31 cellular contexts compared by ENCODE assay signal in genomic region chr22:38798496-38798895, GRCh38.
"Had no signal": no experiment of that assay in that cellular context is flagged by ENCODE, and none has a peak within 500 bp of the region (broad histone marks: within the 10 kb centered on the region; RNA-seq: fewer than 3 reads in every experiment).

No MANE protein-coding gene starts in this region.

- H3K9me3 ChIP-seq: adrenal gland, body of pancreas, esophagus muscularis mucosa, gastroesophageal sphincter had no signal

- H3K4me3 ChIP-seq: adrenal gland, body of pancreas, esophagus muscularis mucosa, gastroesophageal sphincter, heart right ventricle had no signal

- H3K4me3 Mint-ChIP-seq: activated CD4-positive, alpha-beta T cell treated with anti-CD3 and anti-CD28 coated beads, Interleukin-2, amount 10 ng/mL, durations not matched to agents 7 days and 5 days; activated CD8-positive, alpha-beta T cell treated with anti-CD3 and anti-CD28 coated beads for 36 hours; activated naive CD8-positive, alpha-beta T cell treated with anti-CD3 and anti-CD28 coated beads for 36 hours; activated naive CD8-positive, alpha-beta T cell treated with anti-CD3 and anti-CD28 coated beads, Interleukin-2, amount 50 U/mL, for 24 hours; activated T-cell treated with anti-CD3 and anti-CD28 coated beads, Interleukin-2, amount 50 U/mL, for 4 hours; activated T-helper 17 cell treated with anti-CD3 and anti-CD28 coated beads, Interleukin-2, amount 50 U/mL, for 72 hours; effector memory CD8-positive, alpha-beta T cell; WTC11 had no signal

- H3K9me3 Mint-ChIP-seq: activated CD8-positive, alpha-beta T cell treated with anti-CD3 and anti-CD28 coated beads for 36 hours; activated naive CD8-positive, alpha-beta T cell treated with anti-CD3 and anti-CD28 coated beads, Interleukin-2, amount 50 U/mL, for 24 hours had no signal

- H3K27ac Mint-ChIP-seq: activated CD4-positive, alpha-beta T cell treated with anti-CD3 and anti-CD28 coated beads, Interleukin-2, amount 10 ng/mL, durations not matched to agents 7 days and 5 days; activated CD8-positive, alpha-beta T cell treated with anti-CD3 and anti-CD28 coated beads for 36 hours; activated naive CD8-positive, alpha-beta T cell treated with anti-CD3 and anti-CD28 coated beads for 36 hours; activated naive CD8-positive, alpha-beta T cell treated with anti-CD3 and anti-CD28 coated beads, Interleukin-2, amount 50 U/mL, for 24 hours; activated T-helper 17 cell treated with anti-CD3 and anti-CD28 coated beads, Interleukin-2, amount 50 U/mL, for 72 hours; effector memory CD8-positive, alpha-beta T cell; WTC11 had no signal

- H3K36me3 Mint-ChIP-seq: activated naive CD8-positive, alpha-beta T cell treated with anti-CD3 and anti-CD28 coated beads for 36 hours; WTC11 had no signal

- H3K27me3 ChIP-seq: adrenal gland, body of pancreas, foreskin keratinocyte, gastroesophageal sphincter, heart right ventricle had no signal

- FAIRE-seq: colon had no signal

- ATAC-seq: activated CD8-positive, alpha-beta T cell treated with anti-CD3 and anti-CD28 coated beads for 36 hours; activated naive CD8-positive, alpha-beta T cell treated with anti-CD3 and anti-CD28 coated beads, Interleukin-2, amount 50 U/mL, for 24 hours; activated T-cell treated with anti-CD3 and anti-CD28 coated beads, Interleukin-2, amount 50 U/mL, for 4 hours; activated T-helper 17 cell treated with anti-CD3 and anti-CD28 coated beads, Interleukin-2, amount 50 U/mL, for 72 hours; body of pancreas; effector memory CD8-positive, alpha-beta T cell; foreskin keratinocyte; gastroesophageal sphincter; heart right ventricle; WTC11 had no signal

- H3K36me3 ChIP-seq: adrenal gland, esophagus muscularis mucosa, gastroesophageal sphincter, heart right ventricle had no signal

- H3K27ac ChIP-seq: adrenal gland, body of pancreas, esophagus muscularis mucosa, foreskin keratinocyte, gastroesophageal sphincter, heart right ventricle, VCaP had no signal

- DNase-seq: activated CD4-positive, alpha-beta T cell treated with anti-CD3 and anti-CD28 coated beads for 1 hour; activated CD4-positive, alpha-beta T cell treated with anti-CD3 and anti-CD28 coated beads for 4 hours; activated CD4-positive, alpha-beta T cell treated with anti-CD3 and anti-CD28 coated beads, Interleukin-2, amount 10 ng/mL, durations not matched to agents 7 days and 5 days; activated CD4-positive, alpha-beta T cell treated with anti-CD3 and anti-CD28 coated beads, Interleukin-2, amount 50 U/mL, for 4 hours; activated CD8-positive, alpha-beta memory T cell treated with anti-CD3 and anti-CD28 coated beads for 24 hours; activated CD8-positive, alpha-beta T cell treated with anti-CD3 and anti-CD28 coated beads for 36 hours; activated effector memory CD4-positive, alpha-beta T cell treated with Interleukin-2 at 50 U/mL for 16 hours; activated gamma-delta T cell treated with Interleukin-2 at 50 U/mL for 16 hours; activated naive CD4-positive, alpha-beta T cell treated with anti-CD3 and anti-CD28 coated beads, Interleukin-2, amount 50 U/mL, for 16 hours; activated naive CD8-positive, alpha-beta T cell treated with anti-CD3 and anti-CD28 coated beads for 36 hours; activated naive CD8-positive, alpha-beta T cell treated with anti-CD3 and anti-CD28 coated beads, Interleukin-2, amount 50 U/mL, for 24 hours; activated T-cell treated with anti-CD3 and anti-CD28 coated beads, Interleukin-2, amount 50 U/mL, for 4 hours; adrenal gland; amygdala; aorta; body of pancreas; caudate nucleus; cortex of kidney; dermis blood vessel endothelial cell; effector CD4-positive, alpha-beta T cell; effector memory CD8-positive, alpha-beta T cell; erythroblast; foreskin keratinocyte; heart right ventricle; T-helper 2 cell had no signal
